In the genomic region with DNA sequence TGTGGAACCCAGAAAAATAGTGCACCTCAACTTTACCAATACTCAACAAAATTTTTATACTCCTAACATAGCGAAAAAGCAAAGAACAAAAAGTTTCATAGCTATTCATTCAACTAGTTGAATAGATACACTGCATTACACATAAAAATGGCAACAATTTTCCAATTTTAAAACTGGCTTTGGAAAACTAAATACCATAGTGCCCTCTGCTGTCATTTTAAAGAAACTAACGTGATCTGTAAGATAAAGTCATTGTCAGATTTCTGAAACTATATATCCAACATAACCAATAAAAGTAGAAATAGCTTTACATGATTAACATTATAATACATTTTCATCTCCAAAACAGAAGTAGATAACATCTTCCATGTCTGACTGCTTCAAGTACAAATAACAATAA, we compare ENCODE assay signal across 1 cellular context.
TF ChIP-seq lines count a peak whose summit lies in the region.

No MANE protein-coding gene starts in this region.

TF ChIP-seq in H1, 55 proteins besides CTCF, POLR2A, EP300 and RAD21:
- no peak for TF ChIP-seq TCF12 (IDR thresholded peaks at IDR 0.05; ENCODE audit: low read depth, low read length)
- TF ChIP-seq, protein P1, sequence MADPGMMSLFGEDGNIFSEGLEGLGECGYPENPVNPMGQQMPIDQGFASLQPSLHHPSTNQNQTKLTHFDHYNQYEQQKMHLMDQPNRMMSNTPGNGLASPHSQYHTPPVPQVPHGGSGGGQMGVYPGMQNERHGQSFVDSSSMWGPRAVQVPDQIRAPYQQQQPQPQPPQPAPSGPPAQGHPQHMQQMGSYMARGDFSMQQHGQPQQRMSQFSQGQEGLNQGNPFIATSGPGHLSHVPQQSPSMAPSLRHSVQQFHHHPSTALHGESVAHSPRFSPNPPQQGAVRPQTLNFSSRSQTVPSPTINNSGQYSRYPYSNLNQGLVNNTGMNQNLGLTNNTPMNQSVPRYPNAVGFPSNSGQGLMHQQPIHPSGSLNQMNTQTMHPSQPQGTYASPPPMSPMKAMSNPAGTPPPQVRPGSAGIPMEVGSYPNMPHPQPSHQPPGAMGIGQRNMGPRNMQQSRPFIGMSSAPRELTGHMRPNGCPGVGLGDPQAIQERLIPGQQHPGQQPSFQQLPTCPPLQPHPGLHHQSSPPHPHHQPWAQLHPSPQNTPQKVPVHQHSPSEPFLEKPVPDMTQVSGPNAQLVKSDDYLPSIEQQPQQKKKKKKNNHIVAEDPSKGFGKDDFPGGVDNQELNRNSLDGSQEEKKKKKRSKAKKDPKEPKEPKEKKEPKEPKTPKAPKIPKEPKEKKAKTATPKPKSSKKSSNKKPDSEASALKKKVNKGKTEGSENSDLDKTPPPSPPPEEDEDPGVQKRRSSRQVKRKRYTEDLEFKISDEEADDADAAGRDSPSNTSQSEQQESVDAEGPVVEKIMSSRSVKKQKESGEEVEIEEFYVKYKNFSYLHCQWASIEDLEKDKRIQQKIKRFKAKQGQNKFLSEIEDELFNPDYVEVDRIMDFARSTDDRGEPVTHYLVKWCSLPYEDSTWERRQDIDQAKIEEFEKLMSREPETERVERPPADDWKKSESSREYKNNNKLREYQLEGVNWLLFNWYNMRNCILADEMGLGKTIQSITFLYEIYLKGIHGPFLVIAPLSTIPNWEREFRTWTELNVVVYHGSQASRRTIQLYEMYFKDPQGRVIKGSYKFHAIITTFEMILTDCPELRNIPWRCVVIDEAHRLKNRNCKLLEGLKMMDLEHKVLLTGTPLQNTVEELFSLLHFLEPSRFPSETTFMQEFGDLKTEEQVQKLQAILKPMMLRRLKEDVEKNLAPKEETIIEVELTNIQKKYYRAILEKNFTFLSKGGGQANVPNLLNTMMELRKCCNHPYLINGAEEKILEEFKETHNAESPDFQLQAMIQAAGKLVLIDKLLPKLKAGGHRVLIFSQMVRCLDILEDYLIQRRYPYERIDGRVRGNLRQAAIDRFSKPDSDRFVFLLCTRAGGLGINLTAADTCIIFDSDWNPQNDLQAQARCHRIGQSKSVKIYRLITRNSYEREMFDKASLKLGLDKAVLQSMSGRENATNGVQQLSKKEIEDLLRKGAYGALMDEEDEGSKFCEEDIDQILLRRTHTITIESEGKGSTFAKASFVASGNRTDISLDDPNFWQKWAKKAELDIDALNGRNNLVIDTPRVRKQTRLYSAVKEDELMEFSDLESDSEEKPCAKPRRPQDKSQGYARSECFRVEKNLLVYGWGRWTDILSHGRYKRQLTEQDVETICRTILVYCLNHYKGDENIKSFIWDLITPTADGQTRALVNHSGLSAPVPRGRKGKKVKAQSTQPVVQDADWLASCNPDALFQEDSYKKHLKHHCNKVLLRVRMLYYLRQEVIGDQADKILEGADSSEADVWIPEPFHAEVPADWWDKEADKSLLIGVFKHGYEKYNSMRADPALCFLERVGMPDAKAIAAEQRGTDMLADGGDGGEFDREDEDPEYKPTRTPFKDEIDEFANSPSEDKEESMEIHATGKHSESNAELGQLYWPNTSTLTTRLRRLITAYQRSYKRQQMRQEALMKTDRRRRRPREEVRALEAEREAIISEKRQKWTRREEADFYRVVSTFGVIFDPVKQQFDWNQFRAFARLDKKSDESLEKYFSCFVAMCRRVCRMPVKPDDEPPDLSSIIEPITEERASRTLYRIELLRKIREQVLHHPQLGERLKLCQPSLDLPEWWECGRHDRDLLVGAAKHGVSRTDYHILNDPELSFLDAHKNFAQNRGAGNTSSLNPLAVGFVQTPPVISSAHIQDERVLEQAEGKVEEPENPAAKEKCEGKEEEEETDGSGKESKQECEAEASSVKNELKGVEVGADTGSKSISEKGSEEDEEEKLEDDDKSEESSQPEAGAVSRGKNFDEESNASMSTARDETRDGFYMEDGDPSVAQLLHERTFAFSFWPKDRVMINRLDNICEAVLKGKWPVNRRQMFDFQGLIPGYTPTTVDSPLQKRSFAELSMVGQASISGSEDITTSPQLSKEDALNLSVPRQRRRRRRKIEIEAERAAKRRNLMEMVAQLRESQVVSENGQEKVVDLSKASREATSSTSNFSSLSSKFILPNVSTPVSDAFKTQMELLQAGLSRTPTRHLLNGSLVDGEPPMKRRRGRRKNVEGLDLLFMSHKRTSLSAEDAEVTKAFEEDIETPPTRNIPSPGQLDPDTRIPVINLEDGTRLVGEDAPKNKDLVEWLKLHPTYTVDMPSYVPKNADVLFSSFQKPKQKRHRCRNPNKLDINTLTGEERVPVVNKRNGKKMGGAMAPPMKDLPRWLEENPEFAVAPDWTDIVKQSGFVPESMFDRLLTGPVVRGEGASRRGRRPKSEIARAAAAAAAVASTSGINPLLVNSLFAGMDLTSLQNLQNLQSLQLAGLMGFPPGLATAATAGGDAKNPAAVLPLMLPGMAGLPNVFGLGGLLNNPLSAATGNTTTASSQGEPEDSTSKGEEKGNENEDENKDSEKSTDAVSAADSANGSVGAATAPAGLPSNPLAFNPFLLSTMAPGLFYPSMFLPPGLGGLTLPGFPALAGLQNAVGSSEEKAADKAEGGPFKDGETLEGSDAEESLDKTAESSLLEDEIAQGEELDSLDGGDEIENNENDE (IDR thresholded peaks at IDR 0.05; ENCODE audit: insufficient replicate concordance, low read length), result no peak
- TF ChIP-seq YY1 (IDR thresholded peaks at IDR 0.05; ENCODE audit: low read depth, low read length), result no peak
- TF ChIP-seq SIN3A (conservative IDR thresholded peaks at IDR 0.05 in 1 of 2, IDR thresholded peaks at IDR 0.05 in 1 of 2; ENCODE audit: low read depth in 1 of 2, low read length in 2 of 2), result no peak
- TF ChIP-seq POU5F1 (IDR thresholded peaks at IDR 0.05; ENCODE audit: low read depth, low read length), result no peak
- TF ChIP-seq SP1 (IDR thresholded peaks at IDR 0.05; ENCODE audit: low read depth, low read length), result no peak
- no peak for TF ChIP-seq BCL11A (IDR thresholded peaks at IDR 0.05; ENCODE audit: low read depth in 2 of 2, low read length in 2 of 2)
- no peak for TF ChIP-seq ASH2L (IDR thresholded peaks at IDR 0.05; ENCODE audit: low read length)
- no peak for TF ChIP-seq CTBP2 (IDR thresholded peaks at IDR 0.05; ENCODE audit: borderline replicate concordance, insufficient read depth, insufficient read length, low read length)
- no peak for TF ChIP-seq SIRT6 (IDR thresholded peaks at IDR 0.05; ENCODE audit: low read length)
- TF ChIP-seq POLR2AphosphoS5 (IDR thresholded peaks at IDR 0.05; ENCODE audit: low read depth, low read length), result no peak
- TF ChIP-seq HDAC6 (IDR thresholded peaks at IDR 0.05; ENCODE audit: low read depth, low read length), result no peak
- TF ChIP-seq GABPA (IDR thresholded peaks at IDR 0.05; ENCODE audit: borderline replicate concordance, insufficient read depth, low read length), result no peak
- no peak for TF ChIP-seq RBBP5 (IDR thresholded peaks at IDR 0.05; ENCODE audit: borderline replicate concordance, low read depth, low read length)
